In the genomic region with DNA sequence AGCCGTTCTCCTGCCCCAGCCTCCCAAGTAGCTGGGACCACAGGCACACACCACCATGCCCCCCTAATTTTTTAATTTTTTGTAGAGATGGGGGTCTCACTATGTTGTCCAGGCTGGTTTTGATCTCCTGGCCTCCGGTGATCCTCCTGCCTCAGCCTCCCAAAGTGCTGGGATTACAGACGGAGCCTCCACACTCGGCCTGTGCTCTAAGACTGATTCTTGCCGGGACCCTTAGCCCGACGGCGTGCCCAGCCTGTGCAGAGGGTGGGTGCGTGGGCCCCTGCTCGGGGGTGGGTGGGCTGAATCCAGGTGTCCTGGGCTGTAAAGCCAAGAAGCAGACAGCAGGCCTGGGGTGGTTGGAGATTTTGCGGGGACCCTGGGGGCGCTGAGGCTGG, we compare ENCODE assay signal across 11 cellular contexts.
DNase-seq lines count a peak whose midpoint lies in the region; ATAC-seq, FAIRE-seq and TF ChIP-seq lines count a peak whose summit lies in the region.
"Had no signal": no experiment of that assay in that cellular context is flagged by ENCODE, and none has a peak within 500 bp of the region (broad histone marks: within the 10 kb centered on the region; RNA-seq: fewer than 3 reads in every experiment).

No MANE protein-coding gene starts in this region.

- intact Hi-C loops in transverse colon (cut with DNase I; ENCODE audit: low total_unique reads): loop anchor here (5.0 to 10.0 kb wide), 2 partner anchors 37 to 65 kb away; no protein-coding TSS in a partner anchor

- FAIRE-seq in D721Med (lab: Jason Lieb, UNC): no peak

- TF ChIP-seq EP300 in transverse colon (IDR thresholded peaks at IDR 0.05; ENCODE audit: low read depth): no peak

- H3K9me3 ChIP-seq in Peyer's patch (no peaks in the 10 kb centered on the region), ectodermal cell (ENCODE audit: control insufficient read depth, low read length) (no peaks in the 10 kb centered on the region), muscle layer of colon (ENCODE audit: low read length) (no peaks in the 10 kb centered on the region), transverse colon (no peaks in the 10 kb centered on the region)

- peaks cover 0 to 46% (median 14%) of the 10 kb centered on the region in 4 donors for H3K4me1 ChIP-seq in Peyer's patch
- H3K4me1 ChIP-seq in ectodermal cell (ENCODE audit: control insufficient read depth, insufficient read depth, low read length): peaks cover 25% of the 10 kb centered on the region
- H3K4me1 ChIP-seq in muscle layer of colon (ENCODE audit: insufficient read depth, low read length): peaks cover 47% of the 10 kb centered on the region
- H3K4me1 ChIP-seq in transverse colon: peaks cover 36 to 54% (median 48%) of the 10 kb centered on the region in 4 donors

- H3K9ac ChIP-seq in muscle layer of colon (ENCODE audit: low read length): peak overlapping the region; percentile 44

- H3K27ac ChIP-seq in Peyer's patch (peak overlapping the region; percentile 52 to 92 (median 66)), ectodermal cell (ENCODE audit: insufficient read depth, low read depth, low read length, poor library complexity, severe bottlenecking) (peak overlapping the region; percentile 86), muscle layer of colon (ENCODE audit: low read depth, low read length) (peak overlapping the region; percentile 95), transverse colon (peak overlapping the region; percentile 89 to 93 (median 90))

- DNase-seq in Peyer's patch (no peak), transverse colon (no peak), D721Med (ENCODE audit: insufficient read length, low spot score) (no peak), DMS79 treated with DMSO at 0.1 percent for 48 hours (lab: John Stamatoyannopoulos, UW) (no peak)
- DNase-seq: activated T-cell treated with anti-CD3 and anti-CD28 coated beads, Interleukin-2, amount 50 U/mL, for 72 hours; KG1; NCI-H510A; T-helper 2 cell had no signal

- H3K36me3 ChIP-seq in Peyer's patch: no peaks in the 10 kb centered on the region
- no peaks in the 10 kb centered on the region for H3K36me3 ChIP-seq in ectodermal cell (ENCODE audit: control insufficient read depth, insufficient read depth, low read length)
- no peaks in the 10 kb centered on the region for H3K36me3 ChIP-seq in muscle layer of colon (ENCODE audit: insufficient read depth, low read length)
- H3K36me3 ChIP-seq in transverse colon: no peaks in the 10 kb centered on the region

- WGBS in ectodermal cell, 2 experiments: 71 to 73% methylated on average over 12 of the region's 12 CpGs
- whole genome bisulfite sequencing in transverse colon (ENCODE audit: low coverage in 1 of 2), 2 donors: 90% methylated on average over 12 of the region's 12 CpGs; no CpG with 5 or more reads in 1 of the 2 donors

- no peak overlapping the region for H3K4me3 ChIP-seq in Peyer's patch
- peak overlapping the region; percentile 16 for H3K4me3 ChIP-seq in ectodermal cell (ENCODE audit: insufficient read depth, low read depth, low read length)
- peak overlapping the region; percentile 16 to 55 for H3K4me3 ChIP-seq in muscle layer of colon (ENCODE audit: low read depth in 1 of 2, low read length in 2 of 2)
- H3K4me3 ChIP-seq in transverse colon: peak overlapping the region in 1 of 4 donors; percentile 29

- in situ Hi-C loops in transverse colon (cut with MboI; ENCODE audit: low pct_ligation_motif_present in 1 of 4, low pct_unique_long_range_greater_than_20kb in 1 of 4, low sequenced_read_pairs in 3 of 4): loop anchor here in 1 of 4 donors (10.0 kb wide), 1 partner anchor 45 kb away; no protein-coding TSS in a partner anchor

- no peak for TF ChIP-seq CTCF in Peyer's patch (IDR thresholded peaks at IDR 0.05)
- TF ChIP-seq CTCF in transverse colon (IDR thresholded peaks at IDR 0.05): no peak
- TF ChIP-seq CTCF in D721Med (IDR thresholded peaks at IDR 0.05; ENCODE audit: insufficient read depth, missing control alignments): no peak

- no peak for ATAC-seq in HG02798 (IDR thresholded peaks at IDR 0.05; ENCODE audit: poor library complexity, unreplicated experiment)
- ATAC-seq: activated T-cell treated with anti-CD3 and anti-CD28 coated beads, Interleukin-2, amount 50 U/mL, for 72 hours had no signal

- no peak for TF ChIP-seq POLR2A in Peyer's patch (IDR thresholded peaks at IDR 0.05)
- TF ChIP-seq POLR2A in transverse colon (IDR thresholded peaks at IDR 0.05): no peak

- H3K27me3 ChIP-seq in Peyer's patch: no peaks in the 10 kb centered on the region
- H3K27me3 ChIP-seq in ectodermal cell (ENCODE audit: control insufficient read depth, insufficient read depth, low read length, poor library complexity, severe bottlenecking): peaks cover 3% of the 10 kb centered on the region
- H3K27me3 ChIP-seq in muscle layer of colon (ENCODE audit: control insufficient read depth in 1 of 2, insufficient read depth in 2 of 2, low read length in 2 of 2): no peaks in the 10 kb centered on the region
- H3K27me3 ChIP-seq in transverse colon: no peaks in the 10 kb centered on the region

Comparison
In these comparisons a context has a peak if more than half of its experiments do, and no peak if none do; other contexts are left out.
1. H3K4me3 ChIP-seq: peak in ectodermal cell (single experiment) and muscle layer of colon (2 of 2); none in Peyer's patch (0 of 4).
2. Peak in every context shown above with its lines, with median percentiles within 50 percentile points of each other: H3K27ac ChIP-seq.